1 cellular context compared by ENCODE assay signal in the genomic region with DNA sequence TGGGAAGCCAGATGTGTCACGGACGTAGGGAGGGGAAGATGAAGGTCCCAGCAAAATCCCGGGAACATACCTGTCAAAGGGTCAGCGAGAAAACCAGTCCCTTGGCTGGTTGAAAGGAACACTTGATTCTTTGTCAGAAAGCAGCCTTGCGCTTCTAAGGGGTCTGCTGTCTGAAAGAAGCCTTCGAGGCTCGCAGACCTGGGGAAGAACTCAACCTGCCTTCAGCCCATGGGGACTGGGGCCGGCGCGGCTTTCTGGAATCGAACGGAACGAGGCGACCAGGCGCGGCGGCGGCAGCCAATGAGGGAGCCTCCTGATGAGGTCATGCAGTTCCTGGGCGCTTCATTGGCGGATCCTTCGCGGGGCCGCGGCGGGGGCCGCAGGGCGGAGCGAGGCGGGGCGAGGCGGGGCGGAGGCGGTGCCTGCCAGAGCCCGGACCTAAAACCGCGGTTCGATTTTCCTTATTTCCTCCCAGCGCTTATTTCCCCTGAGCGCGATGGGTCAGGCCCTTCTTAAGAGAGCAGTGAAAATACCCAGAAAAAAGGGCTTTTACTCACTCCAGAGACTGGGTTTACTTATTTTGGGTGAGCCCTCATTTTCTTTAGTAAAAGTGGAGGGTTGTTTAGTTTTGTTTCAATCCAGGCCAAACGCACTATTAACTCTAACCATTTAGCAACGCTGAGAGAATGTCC.
A peak's percentile ranks its signal among the peaks of the same experiment; 100 is the strongest.
TF ChIP-seq lines count a peak whose summit lies in the region.

No MANE protein-coding gene starts in this region.

TF ChIP-seq in GM12878, 131 proteins besides CTCF, POLR2A, EP300 and RAD21 (continued from another document):
- TF ChIP-seq CUX1 (IDR thresholded peaks at IDR 0.05; ENCODE audit: insufficient replicate concordance, low read depth, low read length) = no peak
- TF ChIP-seq E2F4 (IDR thresholded peaks at IDR 0.05; ENCODE audit: low read depth, low read length) = peak; percentile 57; the same call in 1 of the 2 replicates
- TF ChIP-seq MAX (IDR thresholded peaks at IDR 0.05; ENCODE audit: low read depth, low read length) = peak; percentile 23; the same call in 1 of the 2 replicates
- TF ChIP-seq, protein P1, sequence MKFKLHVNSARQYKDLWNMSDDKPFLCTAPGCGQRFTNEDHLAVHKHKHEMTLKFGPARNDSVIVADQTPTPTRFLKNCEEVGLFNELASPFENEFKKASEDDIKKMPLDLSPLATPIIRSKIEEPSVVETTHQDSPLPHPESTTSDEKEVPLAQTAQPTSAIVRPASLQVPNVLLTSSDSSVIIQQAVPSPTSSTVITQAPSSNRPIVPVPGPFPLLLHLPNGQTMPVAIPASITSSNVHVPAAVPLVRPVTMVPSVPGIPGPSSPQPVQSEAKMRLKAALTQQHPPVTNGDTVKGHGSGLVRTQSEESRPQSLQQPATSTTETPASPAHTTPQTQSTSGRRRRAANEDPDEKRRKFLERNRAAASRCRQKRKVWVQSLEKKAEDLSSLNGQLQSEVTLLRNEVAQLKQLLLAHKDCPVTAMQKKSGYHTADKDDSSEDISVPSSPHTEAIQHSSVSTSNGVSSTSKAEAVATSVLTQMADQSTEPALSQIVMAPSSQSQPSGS (IDR thresholded peaks at IDR 0.05; ENCODE audit: low read length) = peak; percentile 95
